Comparison of ENCODE assay signal across 14 cellular contexts in the genomic region with DNA sequence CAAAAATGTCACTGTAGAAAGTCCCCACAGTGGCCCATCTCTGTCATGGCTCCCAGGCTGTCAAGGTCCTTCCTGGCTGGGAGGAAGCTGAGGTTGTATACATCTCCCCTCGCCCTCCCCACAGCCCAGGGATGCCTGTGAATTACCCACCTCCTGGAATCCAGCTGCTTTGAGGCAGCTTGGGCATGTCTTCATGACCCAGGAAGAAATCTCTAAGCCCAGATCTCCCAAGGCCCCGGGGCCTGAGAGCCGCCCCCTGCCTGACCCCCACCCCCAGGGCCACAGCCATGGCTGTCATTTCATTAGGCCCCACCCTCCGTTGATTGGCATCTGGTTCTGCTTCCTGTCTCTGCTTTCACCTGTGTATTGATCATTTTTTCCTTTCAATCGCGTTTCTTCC.
A peak's percentile ranks its signal among the peaks of the same experiment; 100 is the strongest.
DNase-seq lines count a peak whose midpoint lies in the region; ATAC-seq and TF ChIP-seq lines count a peak whose summit lies in the region.
"Had no signal": no experiment of that assay in that cellular context is flagged by ENCODE, and none has a peak within 500 bp of the region (broad histone marks: within the 10 kb centered on the region; RNA-seq: fewer than 3 reads in every experiment).

No MANE protein-coding gene starts in this region.

- H4K20me1 ChIP-seq in H9 (ENCODE audit: control insufficient read depth, insufficient read depth, insufficient read length): no peaks in the 10 kb centered on the region

- peak overlapping the region; percentile 45 for H3K27ac Mint-ChIP-seq in activated naive CD8-positive, alpha-beta T cell treated with anti-CD3 and anti-CD28 coated beads for 36 hours
- no peak overlapping the region for H3K27ac Mint-ChIP-seq in H9

- H3K23ac ChIP-seq in H9 (ENCODE audit: insufficient read length, low read depth, low read length): no peak overlapping the region

- no peaks in the 10 kb centered on the region for H3K23me2 ChIP-seq in H9 (ENCODE audit: insufficient read length, low read depth, low read length, poor library complexity, severe bottlenecking)

- H3K79me1 ChIP-seq in H9 (ENCODE audit: insufficient read depth, low read depth, low read length, poor library complexity, severe bottlenecking): no peaks in the 10 kb centered on the region

- H3K9me3 ChIP-seq in right atrium auricular region: no peaks in the 10 kb centered on the region
- H3K9me3 ChIP-seq in upper lobe of left lung: no peaks in the 10 kb centered on the region
- H3K9me3 ChIP-seq in H9 (ENCODE audit: control insufficient read depth, low read depth, low read length): no peaks in the 10 kb centered on the region
- H3K9me3 ChIP-seq: ascending aorta, MG63, SJSA1 had no signal

- no peak overlapping the region for H2AK5ac ChIP-seq in H9 (ENCODE audit: insufficient read length, low read length)

- no peaks in the 10 kb centered on the region; the same call in 1 of the 2 replicates for H3K79me2 ChIP-seq in H9 (ENCODE audit: insufficient read depth, low read length)

- intact Hi-C loops in cardiac septum (cut with DNase I): no loop called here

- H4K8ac ChIP-seq in H9 (replicated peaks; ENCODE audit: insufficient read length, low read depth, low read length): no peak overlapping the region

- no peak for TF ChIP-seq EP300 in upper lobe of left lung (IDR thresholded peaks at IDR 0.05)

- no peak for TF ChIP-seq POLR2A in upper lobe of left lung (IDR thresholded peaks at IDR 0.05)

- no peak overlapping the region for H3K4me3 ChIP-seq in right atrium auricular region
- H3K4me3 ChIP-seq in upper lobe of left lung: no peak overlapping the region
- H3K4me3 ChIP-seq: ascending aorta, MG63, SJSA1 had no signal

- H3K18ac ChIP-seq in H9 (ENCODE audit: insufficient read length, low read depth, low read length): no peak overlapping the region

- peak; percentile 27 for DNase-seq in cardiac septum (ENCODE audit: low spot score)
- no peak for DNase-seq in right atrium auricular region (ENCODE audit: low spot score)
- DNase-seq in activated naive CD8-positive, alpha-beta T cell treated with anti-CD3 and anti-CD28 coated beads for 36 hours: peak; percentile 21
- DNase-seq in upper lobe of left lung: no peak
- no peak for DNase-seq in Ammon's horn (ENCODE audit: low spot score)
- DNase-seq in H9: no peak
- DNase-seq: mesenchymal stem cell, MG63, NCI-H524, retina had no signal

- TF ChIP-seq CTCF in right atrium auricular region (IDR thresholded peaks at IDR 0.05) (no peak), upper lobe of left lung (IDR thresholded peaks at IDR 0.05) (no peak), H9 (conservative IDR thresholded peaks at IDR 0.05) (no peak)

- H3K4me1 ChIP-seq in right atrium auricular region (peaks cover 0 to 24% of the 10 kb centered on the region in 2 donors), upper lobe of left lung (peaks cover 10 to 33% (median 18%) of the 10 kb centered on the region in 4 donors), H9 (ENCODE audit: insufficient read depth, low read length) (no peaks in the 10 kb centered on the region; the same call in 1 of the 2 replicates)
- H3K4me1 ChIP-seq: ascending aorta, SJSA1 had no signal

- no peak overlapping the region for H3K4ac ChIP-seq in H9 (ENCODE audit: low read depth, low read length)

- H3K36me3 ChIP-seq in right atrium auricular region: peaks cover 8% of the 10 kb centered on the region
- H3K36me3 ChIP-seq in upper lobe of left lung: peaks cover 0 to 11% (median 4%) of the 10 kb centered on the region in 4 donors
- H3K36me3 ChIP-seq: MG63, SJSA1 had no signal

- H2BK5ac ChIP-seq in H9 (ENCODE audit: insufficient read length, low read length): no peak overlapping the region

- no peak overlapping the region for H2BK12ac ChIP-seq in H9 (ENCODE audit: insufficient read length, low read depth, low read length)

- no peak overlapping the region for H4K5ac ChIP-seq in H9 (ENCODE audit: insufficient read length, low read depth, low read length)

- peaks cover 26% of the 10 kb centered on the region for H3K4me1 Mint-ChIP-seq in activated naive CD8-positive, alpha-beta T cell treated with anti-CD3 and anti-CD28 coated beads for 36 hours
- peaks cover 22 to 34% of the 10 kb centered on the region in 2 experiments for H3K4me1 Mint-ChIP-seq in H9

- H2AFZ ChIP-seq in H9 (ENCODE audit: low read length): no peak overlapping the region

- no peak overlapping the region for H3K9ac ChIP-seq in H9 (ENCODE audit: extremely low read depth, insufficient read length, low read length)

- H3T11ph ChIP-seq in H9 (ENCODE audit: low read length): no peak overlapping the region

- no peak overlapping the region for H3K14ac ChIP-seq in H9 (ENCODE audit: insufficient read depth, low read length)

- H2BK120ac ChIP-seq in H9 (ENCODE audit: low read depth, low read length, poor library complexity, severe bottlenecking): no peak overlapping the region

- no peaks in the 10 kb centered on the region for H3K27me3 Mint-ChIP-seq in activated naive CD8-positive, alpha-beta T cell treated with anti-CD3 and anti-CD28 coated beads for 36 hours
- no peaks in the 10 kb centered on the region for H3K27me3 Mint-ChIP-seq in H9 (ENCODE audit: low read depth)

- H3K4me2 ChIP-seq in H9 (ENCODE audit: insufficient read depth, insufficient read length, low read length): no peak overlapping the region

- H3K56ac ChIP-seq in H9 (ENCODE audit: insufficient read length, low read depth, low read length): no peak overlapping the region

- no peak overlapping the region for H4K91ac ChIP-seq in H9 (ENCODE audit: insufficient read length, low read depth, low read length)

- 83 to 88% methylated on average over 5 to 6 of the region's 6 CpGs for WGBS in upper lobe of left lung, 2 donors
- no CpG with 5 or more reads among the region's 6 CpGs for WGBS in H9 (ENCODE audit: extremely low coverage, insufficient read length, low lambda C conversion rate)

- H3K9me3 Mint-ChIP-seq in activated naive CD8-positive, alpha-beta T cell treated with anti-CD3 and anti-CD28 coated beads for 36 hours: no peaks in the 10 kb centered on the region
- H3K9me3 Mint-ChIP-seq in H9: no peaks in the 10 kb centered on the region

- ATAC-seq in HG02798 (IDR thresholded peaks at IDR 0.05; ENCODE audit: poor library complexity, unreplicated experiment) (peak; percentile 14), upper lobe of left lung (ENCODE audit: low FRiP score in 2 of 2) (no peak), HG03520 (IDR thresholded peaks at IDR 0.05; ENCODE audit: unreplicated experiment) (no peak)

- H3K27ac ChIP-seq in right atrium auricular region (no peak overlapping the region), upper lobe of left lung (peak overlapping the region in 3 of 4 donors; percentile 26 to 88 (median 72)), H9 (ENCODE audit: insufficient read length, low read depth, low read length) (no peak overlapping the region)
- H3K27ac ChIP-seq: SJSA1 had no signal

- H3K27me3 ChIP-seq in right atrium auricular region: no peaks in the 10 kb centered on the region
- H3K27me3 ChIP-seq in upper lobe of left lung: no peaks in the 10 kb centered on the region
- H3K27me3 ChIP-seq in H9 (ENCODE audit: insufficient read depth, low read length): no peaks in the 10 kb centered on the region
- H3K27me3 ChIP-seq: ascending aorta, MG63, SJSA1 had no signal

- no peak overlapping the region for H2BK20ac ChIP-seq in H9 (ENCODE audit: low read depth, low read length, poor library complexity, severe bottlenecking)

- H3K36me3 Mint-ChIP-seq in activated naive CD8-positive, alpha-beta T cell treated with anti-CD3 and anti-CD28 coated beads for 36 hours: peaks cover 7% of the 10 kb centered on the region
- peaks cover 0 to 2% (median 0%) of the 10 kb centered on the region in 3 experiments; a peak in 1 of 7 replicates for H3K36me3 Mint-ChIP-seq in H9 (ENCODE audit: insufficient read depth in 1 of 3, low read depth in 3 of 3)

- H2BK15ac ChIP-seq in H9 (ENCODE audit: low read depth, low read length): no peak overlapping the region

- no peak overlapping the region for H3K4me3 Mint-ChIP-seq in activated naive CD8-positive, alpha-beta T cell treated with anti-CD3 and anti-CD28 coated beads for 36 hours
- no peak overlapping the region for H3K4me3 Mint-ChIP-seq in H9

Comparison
In these comparisons a context has a peak if more than half of its experiments do, and no peak if none do; other contexts are left out.
1. DNase-seq: peak in cardiac septum (single experiment) and activated naive CD8-positive, alpha-beta T cell treated with anti-CD3 and anti-CD28 coated beads for 36 hours (single experiment); none in right atrium auricular region (single experiment), upper lobe of left lung (0 of 2), Ammon's horn (single experiment) and H9 (single experiment).
2. H3K27ac ChIP-seq: peak in upper lobe of left lung (3 of 4); none in right atrium auricular region (0 of 2) and H9 (single experiment).